8 cellular contexts compared by ENCODE assay signal in genomic region chr1:53889304-53890298, GRCh38. TPM values are rescaled to one million over a fixed set of nuclear protein-coding genes. Genes with fewer than 3 reads are reported as not detected.
DNase-seq lines count a peak whose midpoint lies in the region; ATAC-seq and TF ChIP-seq lines count a peak whose summit lies in the region.

Gene YIPF1 (minus strand): TSS chr1:53889797. CDS start chr1:53888937, 860 bp downstream.

- H3K4me3 ChIP-seq in LNCaP clone FGC (ENCODE audit: low read depth, low read length) (peak within 1 kb of the TSS; percentile 96), fibroblast of the aortic adventitia (ENCODE audit: low read depth, low read length) (peak within 1 kb of the TSS; percentile 100)

- TF ChIP-seq POLR2A in Raji (IDR thresholded peaks at IDR 0.05; ENCODE audit: insufficient read depth, low read depth, low read length) = peak; percentile 69

- H3K27me3 Mint-ChIP-seq in nephron (ENCODE audit: low read depth) = peaks cover 8% of the 10 kb centered on the region

- ATAC-seq in stimulated activated naive CD8-positive, alpha-beta T cell treated with anti-CD3 and anti-CD28 coated beads, Interleukin-15, Interleukin-2, amounts not matched to agents 100 U/mL and 50 U/mL, for 24 hours = peak; percentile 93

- DNase-seq in ELF-1 (ENCODE audit: low read depth, low spot score) = peak; percentile 92
- peak; percentile 56 for DNase-seq in GOT3 (lab: John Stamatoyannopoulos, UW)
- DNase-seq in LNCaP clone FGC (ENCODE audit: low read depth) = peak; percentile 52
- peak; percentile 95 for DNase-seq in activated effector memory CD4-positive, alpha-beta T cell treated with anti-CD3 and anti-CD28 coated beads, Interleukin-2, amount 50 U/mL, for 16 hours
- DNase-seq in fibroblast of the aortic adventitia (ENCODE audit: low read depth) = peak; percentile 81
- DNase-seq in stimulated activated naive CD8-positive, alpha-beta T cell treated with anti-CD3 and anti-CD28 coated beads, Interleukin-15, Interleukin-2, amounts not matched to agents 100 U/mL and 50 U/mL, for 24 hours = peak; percentile 89

- peaks cover 14% of the 10 kb centered on the region for H3K36me3 Mint-ChIP-seq in nephron (ENCODE audit: low read depth)

- H3K9me3 Mint-ChIP-seq in nephron = no peaks in the 10 kb centered on the region

- peak within 1 kb of the TSS; percentile 96 to 97 (median 96) for H3K4me3 Mint-ChIP-seq in nephron

- H3K4me1 Mint-ChIP-seq in nephron = peaks cover 22% of the 10 kb centered on the region

- peak within 1 kb of the TSS; percentile 82 to 98 (median 87) for H3K27ac Mint-ChIP-seq in nephron

- TF ChIP-seq CTCF in LNCaP clone FGC (IDR thresholded peaks at IDR 0.05; ENCODE audit: control insufficient read depth, extremely low read depth, insufficient read depth) = no peak
- TF ChIP-seq CTCF in fibroblast of the aortic adventitia (IDR thresholded peaks at IDR 0.05; ENCODE audit: insufficient read depth, low read length) = no peak
- no peak for TF ChIP-seq CTCF in nephron (IDR thresholded peaks at IDR 0.05; ENCODE audit: unreplicated experiment in 3 of 3)

RNA-seq across cellular contexts. Expression of gene YIPF1, which starts in this region (rescaled TPM):
- 30.1 and 34.4 TPM in 2 replicates for total RNA-seq in fibroblast of the aortic adventitia (ENCODE audit: low replicate concordance)

Comparison
In these comparisons a context has a peak if more than half of its experiments do, and no peak if none do; other contexts are left out.
1. Peak in every context shown above with its lines: DNase-seq, ATAC-seq and H3K4me3 ChIP-seq.